In the genomic region with DNA sequence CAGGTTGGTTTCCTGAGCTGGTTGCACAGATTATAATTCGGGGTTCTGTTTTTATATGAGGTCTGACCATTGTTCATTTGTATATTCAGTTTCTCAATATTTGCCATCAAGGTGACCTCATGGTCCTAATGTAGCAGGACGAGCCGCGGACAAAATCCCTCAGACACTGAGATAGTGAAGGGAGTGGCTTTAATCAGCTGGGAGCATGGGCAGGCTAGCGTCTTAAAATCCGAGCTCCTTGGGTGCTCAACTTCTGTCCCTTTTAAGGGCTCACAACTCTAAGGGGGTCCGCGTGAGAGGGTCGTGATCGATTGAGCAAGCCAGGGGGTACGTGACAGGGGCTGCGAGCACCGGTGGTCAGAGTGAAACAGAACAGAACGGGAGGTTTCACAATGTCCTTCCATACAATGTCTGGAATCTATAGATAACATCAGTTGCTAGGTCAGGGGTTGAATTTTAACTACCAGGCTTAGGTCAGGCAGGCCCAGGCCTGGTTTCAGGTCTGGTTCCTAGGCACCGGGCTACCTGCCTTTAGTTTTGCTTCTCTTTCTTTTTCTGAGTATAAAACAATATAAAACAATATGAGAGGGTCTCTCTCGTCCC, we compare ENCODE assay signal across 1 cellular context.
TF ChIP-seq lines count a peak whose summit lies in the region.
"Not testable (repeated sequence)": the region's sequence is repeated elsewhere in the genome, so short reads cannot be mapped to it uniquely, and the experiment has no call there.

No MANE protein-coding gene starts in this region.

TF ChIP-seq in HepG2, 621 proteins besides CTCF, POLR2A, EP300 and RAD21 (continued from another document and continues in another):
- TF ChIP-seq, protein P1, sequence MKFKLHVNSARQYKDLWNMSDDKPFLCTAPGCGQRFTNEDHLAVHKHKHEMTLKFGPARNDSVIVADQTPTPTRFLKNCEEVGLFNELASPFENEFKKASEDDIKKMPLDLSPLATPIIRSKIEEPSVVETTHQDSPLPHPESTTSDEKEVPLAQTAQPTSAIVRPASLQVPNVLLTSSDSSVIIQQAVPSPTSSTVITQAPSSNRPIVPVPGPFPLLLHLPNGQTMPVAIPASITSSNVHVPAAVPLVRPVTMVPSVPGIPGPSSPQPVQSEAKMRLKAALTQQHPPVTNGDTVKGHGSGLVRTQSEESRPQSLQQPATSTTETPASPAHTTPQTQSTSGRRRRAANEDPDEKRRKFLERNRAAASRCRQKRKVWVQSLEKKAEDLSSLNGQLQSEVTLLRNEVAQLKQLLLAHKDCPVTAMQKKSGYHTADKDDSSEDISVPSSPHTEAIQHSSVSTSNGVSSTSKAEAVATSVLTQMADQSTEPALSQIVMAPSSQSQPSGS (CRISPR knock-in tag; IDR thresholded peaks at IDR 0.05) = 0 out of 2 replicates have a peak, but pooled peaks have one; percentile 25
- TF ChIP-seq, protein P2, sequence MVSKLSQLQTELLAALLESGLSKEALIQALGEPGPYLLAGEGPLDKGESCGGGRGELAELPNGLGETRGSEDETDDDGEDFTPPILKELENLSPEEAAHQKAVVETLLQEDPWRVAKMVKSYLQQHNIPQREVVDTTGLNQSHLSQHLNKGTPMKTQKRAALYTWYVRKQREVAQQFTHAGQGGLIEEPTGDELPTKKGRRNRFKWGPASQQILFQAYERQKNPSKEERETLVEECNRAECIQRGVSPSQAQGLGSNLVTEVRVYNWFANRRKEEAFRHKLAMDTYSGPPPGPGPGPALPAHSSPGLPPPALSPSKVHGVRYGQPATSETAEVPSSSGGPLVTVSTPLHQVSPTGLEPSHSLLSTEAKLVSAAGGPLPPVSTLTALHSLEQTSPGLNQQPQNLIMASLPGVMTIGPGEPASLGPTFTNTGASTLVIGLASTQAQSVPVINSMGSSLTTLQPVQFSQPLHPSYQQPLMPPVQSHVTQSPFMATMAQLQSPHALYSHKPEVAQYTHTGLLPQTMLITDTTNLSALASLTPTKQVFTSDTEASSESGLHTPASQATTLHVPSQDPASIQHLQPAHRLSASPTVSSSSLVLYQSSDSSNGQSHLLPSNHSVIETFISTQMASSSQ (IDR thresholded peaks at IDR 0.05; ENCODE audit: low read depth) = peak; percentile 49
- TF ChIP-seq, protein P2 (CRISPR knock-in tag; IDR thresholded peaks at IDR 0.05; ENCODE audit: borderline replicate concordance) = peak; percentile 89; the same call in 1 of the 2 replicates
- peak; percentile 57; the same call in 1 of the 2 replicates for TF ChIP-seq TBX2 (CRISPR knock-in tag; IDR thresholded peaks at IDR 0.05; ENCODE audit: borderline replicate concordance)
- TF ChIP-seq, protein P3, sequence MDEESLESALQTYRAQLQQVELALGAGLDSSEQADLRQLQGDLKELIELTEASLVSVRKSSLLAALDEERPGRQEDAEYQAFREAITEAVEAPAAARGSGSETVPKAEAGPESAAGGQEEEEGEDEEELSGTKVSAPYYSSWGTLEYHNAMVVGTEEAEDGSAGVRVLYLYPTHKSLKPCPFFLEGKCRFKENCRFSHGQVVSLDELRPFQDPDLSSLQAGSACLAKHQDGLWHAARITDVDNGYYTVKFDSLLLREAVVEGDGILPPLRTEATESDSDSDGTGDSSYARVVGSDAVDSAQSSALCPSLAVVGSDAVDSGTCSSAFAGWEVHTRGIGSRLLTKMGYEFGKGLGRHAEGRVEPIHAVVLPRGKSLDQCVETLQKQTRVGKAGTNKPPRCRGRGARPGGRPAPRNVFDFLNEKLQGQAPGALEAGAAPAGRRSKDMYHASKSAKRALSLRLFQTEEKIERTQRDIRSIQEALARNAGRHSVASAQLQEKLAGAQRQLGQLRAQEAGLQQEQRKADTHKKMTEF (CRISPR knock-in tag; IDR thresholded peaks at IDR 0.05) = peak; percentile 51; the same call in 1 of the 2 replicates
- TF ChIP-seq RCOR2 (CRISPR knock-in tag; IDR thresholded peaks at IDR 0.05) = 0 out of 2 replicates have a peak, but pooled peaks have one; percentile 39
- peak; percentile 70 for TF ChIP-seq MED1 (CRISPR knock-in tag; IDR thresholded peaks at IDR 0.05)
- 0 out of 2 replicates have a peak, but pooled peaks have one; percentile 27 for TF ChIP-seq KLF12 (CRISPR knock-in tag; IDR thresholded peaks at IDR 0.05; ENCODE audit: borderline replicate concordance)
- peak in 1 of 2 experiments; percentile 36; a peak in 1 of 4 replicates for TF ChIP-seq NR2F1 (CRISPR knock-in tag; IDR thresholded peaks at IDR 0.05)
- TF ChIP-seq, protein P4, sequence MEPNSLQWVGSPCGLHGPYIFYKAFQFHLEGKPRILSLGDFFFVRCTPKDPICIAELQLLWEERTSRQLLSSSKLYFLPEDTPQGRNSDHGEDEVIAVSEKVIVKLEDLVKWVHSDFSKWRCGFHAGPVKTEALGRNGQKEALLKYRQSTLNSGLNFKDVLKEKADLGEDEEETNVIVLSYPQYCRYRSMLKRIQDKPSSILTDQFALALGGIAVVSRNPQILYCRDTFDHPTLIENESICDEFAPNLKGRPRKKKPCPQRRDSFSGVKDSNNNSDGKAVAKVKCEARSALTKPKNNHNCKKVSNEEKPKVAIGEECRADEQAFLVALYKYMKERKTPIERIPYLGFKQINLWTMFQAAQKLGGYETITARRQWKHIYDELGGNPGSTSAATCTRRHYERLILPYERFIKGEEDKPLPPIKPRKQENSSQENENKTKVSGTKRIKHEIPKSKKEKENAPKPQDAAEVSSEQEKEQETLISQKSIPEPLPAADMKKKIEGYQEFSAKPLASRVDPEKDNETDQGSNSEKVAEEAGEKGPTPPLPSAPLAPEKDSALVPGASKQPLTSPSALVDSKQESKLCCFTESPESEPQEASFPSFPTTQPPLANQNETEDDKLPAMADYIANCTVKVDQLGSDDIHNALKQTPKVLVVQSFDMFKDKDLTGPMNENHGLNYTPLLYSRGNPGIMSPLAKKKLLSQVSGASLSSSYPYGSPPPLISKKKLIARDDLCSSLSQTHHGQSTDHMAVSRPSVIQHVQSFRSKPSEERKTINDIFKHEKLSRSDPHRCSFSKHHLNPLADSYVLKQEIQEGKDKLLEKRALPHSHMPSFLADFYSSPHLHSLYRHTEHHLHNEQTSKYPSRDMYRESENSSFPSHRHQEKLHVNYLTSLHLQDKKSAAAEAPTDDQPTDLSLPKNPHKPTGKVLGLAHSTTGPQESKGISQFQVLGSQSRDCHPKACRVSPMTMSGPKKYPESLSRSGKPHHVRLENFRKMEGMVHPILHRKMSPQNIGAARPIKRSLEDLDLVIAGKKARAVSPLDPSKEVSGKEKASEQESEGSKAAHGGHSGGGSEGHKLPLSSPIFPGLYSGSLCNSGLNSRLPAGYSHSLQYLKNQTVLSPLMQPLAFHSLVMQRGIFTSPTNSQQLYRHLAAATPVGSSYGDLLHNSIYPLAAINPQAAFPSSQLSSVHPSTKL (CRISPR knock-in tag; IDR thresholded peaks at IDR 0.05) = peak; percentile 73
- peak; percentile 47; the same call in 1 of the 2 replicates for TF ChIP-seq RXRA (CRISPR knock-in tag; IDR thresholded peaks at IDR 0.05)
- peak; percentile 76; the same call in 1 of the 2 replicates for TF ChIP-seq PPARG (CRISPR knock-in tag; conservative IDR thresholded peaks at IDR 0.05)
- peak; percentile 70 for TF ChIP-seq GATAD2A (CRISPR knock-in tag; IDR thresholded peaks at IDR 0.05)
- TF ChIP-seq, protein P5, sequence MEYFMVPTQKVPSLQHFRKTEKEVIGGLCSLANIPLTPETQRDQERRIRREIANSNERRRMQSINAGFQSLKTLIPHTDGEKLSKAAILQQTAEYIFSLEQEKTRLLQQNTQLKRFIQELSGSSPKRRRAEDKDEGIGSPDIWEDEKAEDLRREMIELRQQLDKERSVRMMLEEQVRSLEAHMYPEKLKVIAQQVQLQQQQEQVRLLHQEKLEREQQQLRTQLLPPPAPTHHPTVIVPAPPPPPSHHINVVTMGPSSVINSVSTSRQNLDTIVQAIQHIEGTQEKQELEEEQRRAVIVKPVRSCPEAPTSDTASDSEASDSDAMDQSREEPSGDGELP (IDR thresholded peaks at IDR 0.05; ENCODE audit: borderline replicate concordance, low read depth) = 0 out of 2 replicates have a peak, but pooled peaks have one; percentile 46
- TF ChIP-seq, protein P6, sequence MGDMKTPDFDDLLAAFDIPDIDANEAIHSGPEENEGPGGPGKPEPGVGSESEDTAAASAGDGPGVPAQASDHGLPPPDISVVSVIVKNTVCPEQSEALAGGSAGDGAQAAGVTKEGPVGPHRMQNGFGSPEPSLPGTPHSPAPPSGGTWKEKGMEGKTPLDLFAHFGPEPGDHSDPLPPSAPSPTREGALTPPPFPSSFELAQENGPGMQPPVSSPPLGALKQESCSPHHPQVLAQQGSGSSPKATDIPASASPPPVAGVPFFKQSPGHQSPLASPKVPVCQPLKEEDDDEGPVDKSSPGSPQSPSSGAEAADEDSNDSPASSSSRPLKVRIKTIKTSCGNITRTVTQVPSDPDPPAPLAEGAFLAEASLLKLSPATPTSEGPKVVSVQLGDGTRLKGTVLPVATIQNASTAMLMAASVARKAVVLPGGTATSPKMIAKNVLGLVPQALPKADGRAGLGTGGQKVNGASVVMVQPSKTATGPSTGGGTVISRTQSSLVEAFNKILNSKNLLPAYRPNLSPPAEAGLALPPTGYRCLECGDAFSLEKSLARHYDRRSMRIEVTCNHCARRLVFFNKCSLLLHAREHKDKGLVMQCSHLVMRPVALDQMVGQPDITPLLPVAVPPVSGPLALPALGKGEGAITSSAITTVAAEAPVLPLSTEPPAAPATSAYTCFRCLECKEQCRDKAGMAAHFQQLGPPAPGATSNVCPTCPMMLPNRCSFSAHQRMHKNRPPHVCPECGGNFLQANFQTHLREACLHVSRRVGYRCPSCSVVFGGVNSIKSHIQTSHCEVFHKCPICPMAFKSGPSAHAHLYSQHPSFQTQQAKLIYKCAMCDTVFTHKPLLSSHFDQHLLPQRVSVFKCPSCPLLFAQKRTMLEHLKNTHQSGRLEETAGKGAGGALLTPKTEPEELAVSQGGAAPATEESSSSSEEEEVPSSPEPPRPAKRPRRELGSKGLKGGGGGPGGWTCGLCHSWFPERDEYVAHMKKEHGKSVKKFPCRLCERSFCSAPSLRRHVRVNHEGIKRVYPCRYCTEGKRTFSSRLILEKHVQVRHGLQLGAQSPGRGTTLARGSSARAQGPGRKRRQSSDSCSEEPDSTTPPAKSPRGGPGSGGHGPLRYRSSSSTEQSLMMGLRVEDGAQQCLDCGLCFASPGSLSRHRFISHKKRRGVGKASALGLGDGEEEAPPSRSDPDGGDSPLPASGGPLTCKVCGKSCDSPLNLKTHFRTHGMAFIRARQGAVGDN (CRISPR knock-in tag; IDR thresholded peaks at IDR 0.05) = peak; percentile 51
- peak; percentile 25; the same call in 1 of the 2 replicates for TF ChIP-seq HMG20A (CRISPR knock-in tag; IDR thresholded peaks at IDR 0.05; ENCODE audit: borderline replicate concordance)
- TF ChIP-seq, protein P7, sequence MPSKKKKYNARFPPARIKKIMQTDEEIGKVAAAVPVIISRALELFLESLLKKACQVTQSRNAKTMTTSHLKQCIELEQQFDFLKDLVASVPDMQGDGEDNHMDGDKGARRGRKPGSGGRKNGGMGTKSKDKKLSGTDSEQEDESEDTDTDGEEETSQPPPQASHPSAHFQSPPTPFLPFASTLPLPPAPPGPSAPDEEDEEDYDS (CRISPR knock-in tag; IDR thresholded peaks at IDR 0.05) = peak; percentile 55; the same call in 1 of the 2 replicates
- TF ChIP-seq CREM (IDR thresholded peaks at IDR 0.05) = peak; percentile 17; the same call in 1 of the 2 replicates
- TF ChIP-seq CREM (CRISPR knock-in tag; IDR thresholded peaks at IDR 0.05) = not testable (repeated sequence)
- TF ChIP-seq ZNF350 (CRISPR knock-in tag; IDR thresholded peaks at IDR 0.05; ENCODE audit: borderline replicate concordance, low read depth) = peak; percentile 34; the same call in 1 of the 2 replicates
- 0 out of 2 replicates have a peak, but pooled peaks have one; percentile 23 for TF ChIP-seq ZNF772 (CRISPR knock-in tag; IDR thresholded peaks at IDR 0.05)
- TF ChIP-seq ZBTB20 (CRISPR knock-in tag; IDR thresholded peaks at IDR 0.05; ENCODE audit: borderline replicate concordance, low read depth) = peak; percentile 88; the same call in 1 of the 2 replicates
- TF ChIP-seq RXRB (CRISPR knock-in tag; IDR thresholded peaks at IDR 0.05; ENCODE audit: borderline replicate concordance) = peak; percentile 70; the same call in 1 of the 2 replicates
- peak; percentile 57; the same call in 1 of the 2 replicates for TF ChIP-seq NCOA2 (CRISPR knock-in tag; IDR thresholded peaks at IDR 0.05)
- peak; percentile 44; the same call in 1 of the 2 replicates for TF ChIP-seq NR2C2 (CRISPR knock-in tag; IDR thresholded peaks at IDR 0.05; ENCODE audit: borderline replicate concordance)
- TF ChIP-seq NR2F6 (IDR thresholded peaks at IDR 0.05) = peak; percentile 57; the same call in 1 of the 2 replicates
- peak; percentile 82 for TF ChIP-seq NR2F6 (CRISPR knock-in tag; IDR thresholded peaks at IDR 0.05)
- 0 out of 2 replicates have a peak, but pooled peaks have one; percentile 13 for TF ChIP-seq MIER2 (CRISPR knock-in tag; IDR thresholded peaks at IDR 0.05)
- TF ChIP-seq HDAC2 (CRISPR knock-in tag; IDR thresholded peaks at IDR 0.05) = peak; percentile 72; the same call in 1 of the 2 replicates
- 0 out of 2 replicates have a peak, but pooled peaks have one; percentile 42 for TF ChIP-seq IRF2 (CRISPR knock-in tag; IDR thresholded peaks at IDR 0.05)
- TF ChIP-seq, protein P8, sequence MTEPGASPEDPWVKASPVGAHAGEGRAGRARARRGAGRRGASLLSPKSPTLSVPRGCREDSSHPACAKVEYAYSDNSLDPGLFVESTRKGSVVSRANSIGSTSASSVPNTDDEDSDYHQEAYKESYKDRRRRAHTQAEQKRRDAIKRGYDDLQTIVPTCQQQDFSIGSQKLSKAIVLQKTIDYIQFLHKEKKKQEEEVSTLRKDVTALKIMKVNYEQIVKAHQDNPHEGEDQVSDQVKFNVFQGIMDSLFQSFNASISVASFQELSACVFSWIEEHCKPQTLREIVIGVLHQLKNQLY (CRISPR knock-in tag; IDR thresholded peaks at IDR 0.05) = 0 out of 2 replicates have a peak, but pooled peaks have one; percentile 64
- TF ChIP-seq RFXAP (CRISPR knock-in tag; IDR thresholded peaks at IDR 0.05; ENCODE audit: borderline replicate concordance) = 0 out of 2 replicates have a peak, but pooled peaks have one; percentile 54
- TF ChIP-seq YEATS4 (CRISPR knock-in tag; IDR thresholded peaks at IDR 0.05; ENCODE audit: borderline replicate concordance) = 0 out of 2 replicates have a peak, but pooled peaks have one; percentile 33
- 0 out of 2 replicates have a peak, but pooled peaks have one; percentile 38 for TF ChIP-seq PITX1 (CRISPR knock-in tag; IDR thresholded peaks at IDR 0.05)
- 0 out of 2 replicates have a peak, but pooled peaks have one; percentile 66 for TF ChIP-seq KAT7 (CRISPR knock-in tag; IDR thresholded peaks at IDR 0.05; ENCODE audit: borderline replicate concordance)
